19 cellular contexts compared by ENCODE assay signal in genomic region chr1:198833706-198834497, GRCh38.
"Had no signal": no experiment of that assay in that cellular context is flagged by ENCODE, and none has a peak within 500 bp of the region (broad histone marks: within the 10 kb centered on the region; RNA-seq: fewer than 3 reads in every experiment).

No MANE protein-coding gene starts in this region.

- H3K36me3 ChIP-seq: lower lobe of right lung, neural progenitor cell had no signal

- H3K9me3 Mint-ChIP-seq: activated naive CD4-positive, alpha-beta T cell treated with anti-CD3 and anti-CD28 coated beads for 36 hours; activated naive CD8-positive, alpha-beta T cell treated with anti-CD3 and anti-CD28 coated beads, Interleukin-2, amount 10 ng/mL, durations not matched to agents 7 days and 5 days; neural progenitor cell; T-helper 1 cell treated with Interleukin-12 subunit alpha and Interleukin-12 subunit beta and Interleukin-4 antibody, amounts not matched to agents 30 μg/mL and 1 μg/mL, for 36 hours had no signal

- H3K27me3 ChIP-seq: neural progenitor cell had no signal

- H3K27me3 Mint-ChIP-seq: naive B cell, progenitor cell of endocrine pancreas had no signal

- H3K4me1 ChIP-seq: lower lobe of right lung, neural progenitor cell had no signal

- H3K9me3 ChIP-seq: lower lobe of right lung had no signal

- H3K27ac Mint-ChIP-seq: activated naive CD4-positive, alpha-beta T cell treated with anti-CD3 and anti-CD28 coated beads for 36 hours; activated naive CD8-positive, alpha-beta T cell treated with anti-CD3 and anti-CD28 coated beads, Interleukin-2, amount 10 ng/mL, durations not matched to agents 7 days and 5 days; naive B cell; neural progenitor cell; progenitor cell of endocrine pancreas; T-helper 1 cell treated with Interleukin-12 subunit alpha and Interleukin-12 subunit beta and Interleukin-4 antibody, amounts not matched to agents 30 μg/mL and 1 μg/mL, for 36 hours had no signal

- DNase-seq: activated CD4-positive, alpha-beta T cell treated with anti-CD3 and anti-CD28 coated beads for 4 hours; activated CD4-positive, alpha-beta T cell treated with anti-CD3 and anti-CD28 coated beads, Interleukin-2, amount 50 U/mL, for 48 hours; activated CD4-positive, CD25-positive, alpha-beta regulatory T cell; activated CD8-positive, alpha-beta memory T cell treated with anti-CD3 and anti-CD28 coated beads, Interleukin-2, amount 50 U/mL, for 48 hours; activated naive CD4-positive, alpha-beta T cell treated with anti-CD3 and anti-CD28 coated beads for 36 hours; activated naive CD8-positive, alpha-beta T cell treated with anti-CD3 and anti-CD28 coated beads, Interleukin-2, amount 10 ng/mL, durations not matched to agents 7 days and 5 days; activated T-cell treated with anti-CD3 and anti-CD28 coated beads, Interleukin-2, amount 50 U/mL, for 48 hours; amygdala; foreskin melanocyte; kidney; lower lobe of right lung; naive B cell; retina; stimulated activated CD4-positive, alpha-beta T cell treated with anti-CD3 and anti-CD28 coated beads, Interleukin-4, amount 100 ng/mL, for 24 hours; stimulated activated naive CD4-positive, alpha-beta T cell treated with Interleukin-2 at 50 U/mL for 16 hours; T1000 had no signal

- H3K4me3 Mint-ChIP-seq: activated naive CD4-positive, alpha-beta T cell treated with anti-CD3 and anti-CD28 coated beads for 36 hours; activated naive CD8-positive, alpha-beta T cell treated with anti-CD3 and anti-CD28 coated beads, Interleukin-2, amount 10 ng/mL, durations not matched to agents 7 days and 5 days; naive B cell; neural progenitor cell; T-helper 1 cell treated with Interleukin-12 subunit alpha and Interleukin-12 subunit beta and Interleukin-4 antibody, amounts not matched to agents 30 μg/mL and 1 μg/mL, for 36 hours had no signal

- H3K4me3 ChIP-seq: lower lobe of right lung, neural progenitor cell had no signal

- H3K36me3 Mint-ChIP-seq: naive B cell, neural progenitor cell had no signal

- ATAC-seq: lower lobe of right lung had no signal
